ENCODE assay signal across 8 cellular contexts in the genomic region with DNA sequence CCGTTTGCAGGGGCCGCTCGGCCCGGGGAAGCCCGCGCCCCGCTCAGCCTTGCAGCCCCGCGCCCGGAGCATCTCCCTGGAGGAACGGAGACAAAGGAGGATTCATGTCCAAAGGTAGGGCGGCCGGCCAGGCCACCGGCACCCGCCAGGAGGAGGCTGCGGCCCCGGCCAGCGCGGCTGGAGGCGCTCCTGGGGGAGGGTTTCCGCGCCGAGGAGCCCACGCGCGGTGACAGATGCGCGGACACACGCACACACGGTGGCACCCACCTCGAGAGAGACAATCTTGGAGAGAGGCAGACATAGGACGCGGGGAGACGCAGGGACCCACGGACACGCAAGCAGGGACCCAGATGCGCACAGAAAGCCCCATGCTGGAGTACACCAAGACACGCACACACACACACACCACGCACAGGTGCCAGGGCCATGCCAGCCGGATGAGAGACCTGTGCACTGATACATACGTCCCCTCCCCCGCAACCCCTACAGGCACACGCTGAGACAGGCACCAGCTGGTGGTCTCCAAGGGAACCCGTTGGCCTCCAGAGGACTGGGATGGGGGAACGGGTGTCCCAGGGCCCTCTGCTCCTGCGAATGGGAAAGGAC. TPM values are rescaled to one million over a fixed set of nuclear protein-coding genes. Genes with fewer than 3 reads are reported as not detected.
DNase-seq lines count a peak whose midpoint lies in the region; ATAC-seq and TF ChIP-seq lines count a peak whose summit lies in the region.

No MANE protein-coding gene starts in this region.

- H3K9me3 ChIP-seq in left ventricle myocardium inferior (replicated peaks) (no peaks in the 10 kb centered on the region), WERI-Rb-1 (ENCODE audit: severe bottlenecking) (no peaks in the 10 kb centered on the region)

- ATAC-seq in left ventricle myocardium superior (no peak), GM21825 (IDR thresholded peaks at IDR 0.05; ENCODE audit: unreplicated experiment) (no peak), GM21717 (IDR thresholded peaks at IDR 0.05; ENCODE audit: unreplicated experiment) (no peak)

- H3K27ac Mint-ChIP-seq in immature natural killer cell (no peak overlapping the region), type B pancreatic cell (no peak overlapping the region)

- H3K4me3 Mint-ChIP-seq in immature natural killer cell: peak overlapping the region in 3 of 5 donors; percentile 32 to 63 (median 38)
- H3K4me3 Mint-ChIP-seq in type B pancreatic cell: peak overlapping the region; percentile 71

- H3K36me3 ChIP-seq in left ventricle myocardium inferior: no peaks in the 10 kb centered on the region
- peaks cover 12% of the 10 kb centered on the region for H3K36me3 ChIP-seq in WERI-Rb-1

- peaks cover 11 to 18% (median 13%) of the 10 kb centered on the region in 3 donors for H3K27me3 Mint-ChIP-seq in immature natural killer cell (ENCODE audit: low read depth in 3 of 3)
- peaks cover 45% of the 10 kb centered on the region for H3K27me3 Mint-ChIP-seq in type B pancreatic cell

- no peak for TF ChIP-seq CTCF in left ventricle myocardium inferior (IDR thresholded peaks at IDR 0.05; ENCODE audit: borderline replicate concordance)
- no peak for TF ChIP-seq CTCF in WERI-Rb-1 (IDR thresholded peaks at IDR 0.05; ENCODE audit: low read depth, low read length)
- no peak for TF ChIP-seq CTCF in type B pancreatic cell (conservative IDR thresholded peaks at IDR 0.05)

- H3K4me1 Mint-ChIP-seq in immature natural killer cell (peaks cover 7 to 8% of the 10 kb centered on the region in 2 donors), type B pancreatic cell (ENCODE audit: unreplicated experiment) (peaks cover 4% of the 10 kb centered on the region)

- H3K36me3 Mint-ChIP-seq in immature natural killer cell (peaks cover 0 to 3% (median 0%) of the 10 kb centered on the region in 3 donors), type B pancreatic cell (no peaks in the 10 kb centered on the region)

- H3K27me3 ChIP-seq in left ventricle myocardium inferior (ENCODE audit: low read depth) (peaks cover 79% of the 10 kb centered on the region), WERI-Rb-1 (ENCODE audit: insufficient read depth, low read depth, severe bottlenecking) (no peaks in the 10 kb centered on the region)

- intact Hi-C loops in left ventricle myocardium inferior (cut with micrococcal nuclease) (no loop called here), left ventricle myocardium superior (cut with micrococcal nuclease) (no loop called here)

- H3K9me3 Mint-ChIP-seq in immature natural killer cell: no peaks in the 10 kb centered on the region
- no peaks in the 10 kb centered on the region for H3K9me3 Mint-ChIP-seq in type B pancreatic cell

- peaks cover 10% of the 10 kb centered on the region for H3K4me1 ChIP-seq in left ventricle myocardium inferior

- H3K27ac ChIP-seq in left ventricle myocardium inferior (replicated peaks) (no peak overlapping the region), WERI-Rb-1 (peak overlapping the region; percentile 67)

- DNase-seq in left ventricle myocardium inferior (no peak), left ventricle myocardium superior (no peak), WERI-Rb-1 (peak; percentile 55), immature natural killer cell (no peak), type B pancreatic cell (ENCODE audit: extremely low spot score, unreplicated experiment) (no peak), hippocampal formation (lab: John Stamatoyannopoulos, UW) (no peak)

- H3K4me3 ChIP-seq in left ventricle myocardium inferior (peak overlapping the region; percentile 66), WERI-Rb-1 (ENCODE audit: low read depth, low read length) (peak overlapping the region; percentile 73)

RNA-seq across cellular contexts. Expression of gene SEPTIN3, which starts 7.8 kb away (rescaled TPM):
- total RNA-seq in left ventricle myocardium inferior (not detected), left ventricle myocardium superior (0.22 TPM), type B pancreatic cell (ENCODE audit: low replicate concordance) (3.7 and 16.3 TPM in 2 replicates)
- polyA plus RNA-seq in immature natural killer cell: not detected

RNA-seq across cellular contexts. Expression of gene WBP2NL, which starts 21.5 kb away (rescaled TPM):
- total RNA-seq in left ventricle myocardium inferior (0.22 TPM), left ventricle myocardium superior (0.47 TPM), type B pancreatic cell (ENCODE audit: low replicate concordance) (not detected in 2 replicates)
- polyA plus RNA-seq in immature natural killer cell: under 1 TPM in 2 of 3 donors, not detected in 1; 0.16 to 0.62 TPM

RNA-seq across cellular contexts. Expression of gene CENPM, which starts 30.1 kb away (rescaled TPM):
- 0.47 TPM for total RNA-seq in left ventricle myocardium inferior
- total RNA-seq in left ventricle myocardium superior: 0.52 TPM
- polyA plus RNA-seq in immature natural killer cell: 1 to 10 TPM; 4.3 to 9.3 (median 5.5) TPM
- total RNA-seq in type B pancreatic cell (ENCODE audit: low replicate concordance): 12.2 and 29.4 TPM in 2 replicates

RNA-seq across cellular contexts. Expression of gene TNFRSF13C, which starts 50.5 kb away (rescaled TPM):
- total RNA-seq in left ventricle myocardium inferior (0.55 TPM), left ventricle myocardium superior (1.6 TPM), type B pancreatic cell (ENCODE audit: low replicate concordance) (0.79 and 3.4 TPM in 2 replicates)
- not detected for polyA plus RNA-seq in immature natural killer cell
